In genomic region chr13:97978661-97979450, GRCh38 we compare ENCODE assay signal across 11 cellular contexts. TPM values are rescaled to one million over a fixed set of nuclear protein-coding genes. Genes with fewer than 3 reads are reported as not detected.
DNase-seq lines count a peak whose midpoint lies in the region; ATAC-seq and TF ChIP-seq lines count a peak whose summit lies in the region.
"Had no signal": no experiment of that assay in that cellular context is flagged by ENCODE, and none has a peak within 500 bp of the region (broad histone marks: within the 10 kb centered on the region; RNA-seq: fewer than 3 reads in every experiment).

No MANE protein-coding gene starts in this region.

- peaks cover 28% of the 10 kb centered on the region for H3K36me3 ChIP-seq in BE2C
- H3K36me3 ChIP-seq in GM23338 (ENCODE audit: insufficient read depth), result peaks cover 6% of the 10 kb centered on the region; the same call in 1 of the 2 replicates
- no peaks in the 10 kb centered on the region for H3K36me3 ChIP-seq in kidney epithelial cell (ENCODE audit: control insufficient read depth, insufficient read depth, low read length)
- H3K36me3 ChIP-seq in mucosa of descending colon (ENCODE audit: low read depth), result no peaks in the 10 kb centered on the region

- H3K27ac Mint-ChIP-seq in GM23338, result peak overlapping the region; percentile 67
- no peak overlapping the region for H3K27ac Mint-ChIP-seq in activated T-helper 17 cell treated with anti-CD3 and anti-CD28 coated beads, Interleukin-2, amount 50 U/mL, for 72 hours

- H3K9me2 ChIP-seq in GM23338 (ENCODE audit: insufficient read depth), result no peaks in the 10 kb centered on the region

- intact Hi-C loops in mucosa of descending colon (cut with DNase I, micrococcal nuclease), result no loop called here

- peaks cover 70% of the 10 kb centered on the region for H3K79me2 ChIP-seq in GM23338 (replicated peaks; ENCODE audit: insufficient read depth)

- TF ChIP-seq CTCF in BE2C (IDR thresholded peaks at IDR 0.05; ENCODE audit: low read depth, low read length) (no peak), GM23338 (conservative IDR thresholded peaks at IDR 0.05; ENCODE audit: low read depth in 2 of 2) (no peak), kidney epithelial cell (IDR thresholded peaks at IDR 0.05; ENCODE audit: insufficient read depth, low read length, poor library complexity, severe bottlenecking) (no peak), mucosa of descending colon (IDR thresholded peaks at IDR 0.05) (no peak), GM13976 (IDR thresholded peaks at IDR 0.05; ENCODE audit: borderline replicate concordance, control extremely low read depth, extremely low read depth, insufficient read depth, missing control alignments) (no peak)

- H3K9me3 Mint-ChIP-seq in GM23338, result no peaks in the 10 kb centered on the region
- no peaks in the 10 kb centered on the region for H3K9me3 Mint-ChIP-seq in activated T-helper 17 cell treated with anti-CD3 and anti-CD28 coated beads, Interleukin-2, amount 50 U/mL, for 72 hours

- peaks cover 22% of the 10 kb centered on the region for H4K20me1 ChIP-seq in GM23338 (replicated peaks; ENCODE audit: insufficient read depth)

- in situ Hi-C loops in GM13976 (cut with MboI; ENCODE audit: low sequenced_read_pairs, unreplicated experiment), result loop anchor here (25.0 kb wide), 1 partner anchor 542 kb away; the partner anchor contains the start of gene RAP2A

- H3F3A ChIP-seq in GM23338 (replicated peaks; ENCODE audit: low read depth), result 0 out of 2 replicates have a peak, but pooled peaks cover 3% of the 10 kb centered on the region

- peaks cover 27% of the 10 kb centered on the region for H3K4me1 Mint-ChIP-seq in GM23338
- H3K4me1 Mint-ChIP-seq in activated T-helper 17 cell treated with anti-CD3 and anti-CD28 coated beads, Interleukin-2, amount 50 U/mL, for 72 hours, result peaks cover 8% of the 10 kb centered on the region

- peaks cover 43% of the 10 kb centered on the region for H3K36me3 Mint-ChIP-seq in GM23338 (ENCODE audit: low read depth)
- peaks cover 54% of the 10 kb centered on the region for H3K36me3 Mint-ChIP-seq in activated T-helper 17 cell treated with anti-CD3 and anti-CD28 coated beads, Interleukin-2, amount 50 U/mL, for 72 hours (ENCODE audit: low read depth)

- peaks cover 2% of the 10 kb centered on the region for H3K27me3 Mint-ChIP-seq in GM23338 (ENCODE audit: insufficient read depth, low read depth, poor library complexity)
- H3K27me3 Mint-ChIP-seq in activated T-helper 17 cell treated with anti-CD3 and anti-CD28 coated beads, Interleukin-2, amount 50 U/mL, for 72 hours, result no peaks in the 10 kb centered on the region

- H3K27me3 ChIP-seq in BE2C (no peaks in the 10 kb centered on the region), GM23338 (ENCODE audit: insufficient read depth) (no peaks in the 10 kb centered on the region), kidney epithelial cell (ENCODE audit: control insufficient read depth, insufficient read depth, low read length) (no peaks in the 10 kb centered on the region)
- H3K27me3 ChIP-seq: upper lobe of right lung had no signal

- 0 out of 2 replicates have a peak overlapping the region, but pooled peaks have one; percentile 9 for H3K27ac ChIP-seq in GM23338 (ENCODE audit: low read depth)
- H3K27ac ChIP-seq: upper lobe of right lung had no signal

- H3K4me2 ChIP-seq in GM23338, result peak overlapping the region; percentile 97

- peak overlapping the region; percentile 97 for H3K4me3 Mint-ChIP-seq in GM23338
- H3K4me3 Mint-ChIP-seq in activated T-helper 17 cell treated with anti-CD3 and anti-CD28 coated beads, Interleukin-2, amount 50 U/mL, for 72 hours, result peak overlapping the region; percentile 96

- H3K4me1 ChIP-seq in BE2C (no peaks in the 10 kb centered on the region; the same call in 1 of the 2 replicates), GM23338 (ENCODE audit: insufficient read depth) (peaks cover 3% of the 10 kb centered on the region; the same call in 1 of the 2 replicates), mucosa of descending colon (ENCODE audit: low read depth) (peaks cover 18% of the 10 kb centered on the region)

- DNase-seq in BE2C (no peak), GM23338 (ENCODE audit: low spot score) (peak; percentile 66), kidney epithelial cell (ENCODE audit: low read depth) (no peak), mucosa of descending colon (no peak), GM13976 (ENCODE audit: low spot score) (no peak), NCI-H345 (lab: John Stamatoyannopoulos, UW) (no peak), NCI-H2029 treated with DMSO at 0.1 percent for 48 hours (lab: John Stamatoyannopoulos, UW) (no peak)
- DNase-seq: activated CD8-positive, alpha-beta memory T cell treated with anti-CD3 and anti-CD28 coated beads, Interleukin-2, amount 50 U/mL, for 48 hours; NCI-H446; upper lobe of right lung had no signal

- no peak overlapping the region for H2AFZ ChIP-seq in GM23338

- H3K9me3 ChIP-seq in BE2C (no peaks in the 10 kb centered on the region), mucosa of descending colon (no peaks in the 10 kb centered on the region)
- H3K9me3 ChIP-seq: upper lobe of right lung had no signal

- peak overlapping the region; percentile 94 for H3K4me3 ChIP-seq in BE2C (ENCODE audit: low read depth, low read length)
- H3K4me3 ChIP-seq in GM23338, result peak overlapping the region; percentile 85
- peak overlapping the region; percentile 13 for H3K4me3 ChIP-seq in kidney epithelial cell (ENCODE audit: low read depth, low read length)
- no peak overlapping the region for H3K4me3 ChIP-seq in mucosa of descending colon
- H3K4me3 ChIP-seq: upper lobe of right lung had no signal

- ATAC-seq in GM23338 (no peak), mucosa of descending colon (no peak)
- ATAC-seq in activated T-helper 17 cell treated with anti-CD3 and anti-CD28 coated beads, Interleukin-2, amount 50 U/mL, for 72 hours (replicated peaks), result no peak
- ATAC-seq: upper lobe of right lung had no signal

TF ChIP-seq in GM23338, 12 proteins besides CTCF, POLR2A, EP300 and RAD21 (continues in another document):
- TF ChIP-seq, protein P1, sequence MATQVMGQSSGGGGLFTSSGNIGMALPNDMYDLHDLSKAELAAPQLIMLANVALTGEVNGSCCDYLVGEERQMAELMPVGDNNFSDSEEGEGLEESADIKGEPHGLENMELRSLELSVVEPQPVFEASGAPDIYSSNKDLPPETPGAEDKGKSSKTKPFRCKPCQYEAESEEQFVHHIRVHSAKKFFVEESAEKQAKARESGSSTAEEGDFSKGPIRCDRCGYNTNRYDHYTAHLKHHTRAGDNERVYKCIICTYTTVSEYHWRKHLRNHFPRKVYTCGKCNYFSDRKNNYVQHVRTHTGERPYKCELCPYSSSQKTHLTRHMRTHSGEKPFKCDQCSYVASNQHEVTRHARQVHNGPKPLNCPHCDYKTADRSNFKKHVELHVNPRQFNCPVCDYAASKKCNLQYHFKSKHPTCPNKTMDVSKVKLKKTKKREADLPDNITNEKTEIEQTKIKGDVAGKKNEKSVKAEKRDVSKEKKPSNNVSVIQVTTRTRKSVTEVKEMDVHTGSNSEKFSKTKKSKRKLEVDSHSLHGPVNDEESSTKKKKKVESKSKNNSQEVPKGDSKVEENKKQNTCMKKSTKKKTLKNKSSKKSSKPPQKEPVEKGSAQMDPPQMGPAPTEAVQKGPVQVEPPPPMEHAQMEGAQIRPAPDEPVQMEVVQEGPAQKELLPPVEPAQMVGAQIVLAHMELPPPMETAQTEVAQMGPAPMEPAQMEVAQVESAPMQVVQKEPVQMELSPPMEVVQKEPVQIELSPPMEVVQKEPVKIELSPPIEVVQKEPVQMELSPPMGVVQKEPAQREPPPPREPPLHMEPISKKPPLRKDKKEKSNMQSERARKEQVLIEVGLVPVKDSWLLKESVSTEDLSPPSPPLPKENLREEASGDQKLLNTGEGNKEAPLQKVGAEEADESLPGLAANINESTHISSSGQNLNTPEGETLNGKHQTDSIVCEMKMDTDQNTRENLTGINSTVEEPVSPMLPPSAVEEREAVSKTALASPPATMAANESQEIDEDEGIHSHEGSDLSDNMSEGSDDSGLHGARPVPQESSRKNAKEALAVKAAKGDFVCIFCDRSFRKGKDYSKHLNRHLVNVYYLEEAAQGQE (IDR thresholded peaks at IDR 0.05; ENCODE audit: unreplicated experiment), result no peak
- TF ChIP-seq NANOG (IDR thresholded peaks at IDR 0.05; ENCODE audit: borderline replicate concordance) (no peak), EZH2phosphoT487 (IDR thresholded peaks at IDR 0.05; ENCODE audit: unreplicated experiment) (no peak)
- TF ChIP-seq, protein P2, sequence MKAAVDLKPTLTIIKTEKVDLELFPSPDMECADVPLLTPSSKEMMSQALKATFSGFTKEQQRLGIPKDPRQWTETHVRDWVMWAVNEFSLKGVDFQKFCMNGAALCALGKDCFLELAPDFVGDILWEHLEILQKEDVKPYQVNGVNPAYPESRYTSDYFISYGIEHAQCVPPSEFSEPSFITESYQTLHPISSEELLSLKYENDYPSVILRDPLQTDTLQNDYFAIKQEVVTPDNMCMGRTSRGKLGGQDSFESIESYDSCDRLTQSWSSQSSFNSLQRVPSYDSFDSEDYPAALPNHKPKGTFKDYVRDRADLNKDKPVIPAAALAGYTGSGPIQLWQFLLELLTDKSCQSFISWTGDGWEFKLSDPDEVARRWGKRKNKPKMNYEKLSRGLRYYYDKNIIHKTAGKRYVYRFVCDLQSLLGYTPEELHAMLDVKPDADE (IDR thresholded peaks at IDR 0.05), result no peak

RNA-seq across cellular contexts. Expression of gene IPO5, which starts 25.4 kb away (rescaled TPM):
- polyA plus RNA-seq in BE2C (2012; ENCODE audit: insufficient read depth, insufficient read length, low read depth), result 54.4 TPM
- total RNA-seq in GM23338 (2014; rRNA removed; shearing (Covaris generic)), result 353 and 426 TPM in 2 replicates
- 107 and 124 TPM in 2 replicates for polyA plus RNA-seq in GM23338 (2016; fragmentation: Nextera tagmentation; extraction: Ambion mirVana)
- 100 to 1,000 TPM; 166 to 246 TPM for total RNA-seq in activated T-helper 17 cell treated with anti-CD3 and anti-CD28 coated beads, Interleukin-2, amount 50 U/mL, for 72 hours
- 124 and 144 TPM in 2 replicates for total RNA-seq in kidney epithelial cell
- total RNA-seq in mucosa of descending colon, result 100 to 1,000 TPM in 1 of 3 donors, 10 to 100 TPM in 2; 66.6 to 112 (median 68.3) TPM
